25 cellular contexts compared by ENCODE assay signal in the genomic region with DNA sequence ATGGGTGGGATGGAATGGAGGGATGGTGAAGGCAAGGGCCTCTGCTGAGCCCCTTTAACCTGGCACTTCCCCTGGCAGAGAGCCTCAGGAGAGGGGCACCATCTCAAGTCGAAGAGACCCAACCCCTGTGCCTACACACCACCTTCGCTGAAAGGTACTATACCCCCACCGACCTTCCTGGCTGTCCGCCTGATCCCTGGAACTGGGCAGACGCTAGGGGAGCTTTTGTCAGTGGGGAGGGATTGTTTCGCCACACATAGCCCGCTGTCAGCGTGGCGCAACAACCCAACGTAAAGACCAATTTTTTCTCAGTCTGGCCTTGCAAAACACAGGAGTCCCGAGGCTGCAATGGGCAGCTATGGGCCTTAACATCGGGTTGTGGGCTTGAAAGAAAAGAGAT. TPM values are rescaled to one million over a fixed set of nuclear protein-coding genes. Genes with fewer than 3 reads are reported as not detected.
A peak's percentile ranks its signal among the peaks of the same experiment; 100 is the strongest.
DNase-seq lines count a peak whose midpoint lies in the region; ATAC-seq and TF ChIP-seq lines count a peak whose summit lies in the region.
"Had no signal": no experiment of that assay in that cellular context is flagged by ENCODE, and none has a peak within 500 bp of the region (broad histone marks: within the 10 kb centered on the region; RNA-seq: fewer than 3 reads in every experiment).

No MANE protein-coding gene starts in this region.

- intact Hi-C loops in lower lobe of right lung (cut with DNase I) = no loop called here
- intact Hi-C loops in uterus (cut with DNase I; ENCODE audit: low total_unique reads) = loop anchor here (10.0 kb wide), 2 partner anchors 55 to 75 kb away; a partner anchor contains a TSS

- DNase-seq in SIG-M5 treated with dmso at 0.1 percent for 504 hours (lab: John Stamatoyannopoulos, UW; ENCODE audit: unreplicated experiment) (peak; percentile 86), SIG-M5 (lab: John Stamatoyannopoulos, UW) (no peak), Peyer's patch (no peak), lower lobe of right lung (peak; percentile 63), upper lobe of left lung (peak in 1 of 2 donors; percentile 48), HuH-7.5 (ENCODE audit: low spot score) (no peak), uterus (no peak), HT-29 (ENCODE audit: low spot score) (no peak)
- DNase-seq: 8988T; activated naive CD4-positive, alpha-beta T cell; activated T-cell treated with anti-CD3 and anti-CD28 coated beads, Interleukin-2, amount 50 U/mL, for 24 hours; amygdala; central memory CD4-positive, alpha-beta T cell; effector CD8-positive, alpha-beta T cell; midbrain; MM.1S; NCI-H187; SK-N-SH; stimulated activated CD4-positive, alpha-beta T cell treated with anti-CD3 and anti-CD28 coated beads, Interleukin-4, amount 100 ng/mL, for 1 hour; stimulated activated naive CD8-positive, alpha-beta T cell treated with anti-CD3 and anti-CD28 coated beads, Interleukin-15, Interleukin-2, amounts not matched to agents 100 U/mL and 50 U/mL, for 24 hours had no signal

- no peaks in the 10 kb centered on the region for H3K27me3 ChIP-seq in Peyer's patch
- peaks cover 33% of the 10 kb centered on the region for H3K27me3 ChIP-seq in lower lobe of right lung (ENCODE audit: low read depth)
- peaks cover 4 to 17% (median 14%) of the 10 kb centered on the region in 4 donors for H3K27me3 ChIP-seq in upper lobe of left lung
- peaks cover 22% of the 10 kb centered on the region in 2 donors for H3K27me3 ChIP-seq in uterus

- H3K9me3 ChIP-seq in Peyer's patch = no peaks in the 10 kb centered on the region
- H3K9me3 ChIP-seq in lower lobe of right lung = no peaks in the 10 kb centered on the region
- no peaks in the 10 kb centered on the region for H3K9me3 ChIP-seq in upper lobe of left lung
- H3K9me3 ChIP-seq in uterus = no peaks in the 10 kb centered on the region
- H3K9me3 ChIP-seq: SK-N-SH had no signal

- 68% methylated on average over 12 of the region's 12 CpGs for WGBS in upper lobe of left lung, 2 donors

- ATAC-seq in lower lobe of right lung (no peak), upper lobe of left lung (ENCODE audit: low FRiP score in 2 of 2) (no peak)
- ATAC-seq: activated CD4-positive, CD25-positive, alpha-beta regulatory T cell treated with anti-CD3 and anti-CD28 coated beads, Interleukin-2, amount 50 U/mL, for 24 hours; esophagus mucosa; stimulated activated naive CD8-positive, alpha-beta T cell treated with anti-CD3 and anti-CD28 coated beads, Interleukin-15, Interleukin-2, amounts not matched to agents 100 U/mL and 50 U/mL, for 24 hours had no signal

- H3K4me3 ChIP-seq in Peyer's patch (peak overlapping the region in 2 of 4 donors; percentile 29 to 70), lower lobe of right lung (no peak overlapping the region), upper lobe of left lung (peak overlapping the region in 1 of 4 donors; percentile 10), uterus (no peak overlapping the region)
- H3K4me3 ChIP-seq: neural progenitor cell had no signal

- H3K36me3 ChIP-seq in Peyer's patch (no peaks in the 10 kb centered on the region), lower lobe of right lung (no peaks in the 10 kb centered on the region), upper lobe of left lung (no peaks in the 10 kb centered on the region), uterus (no peaks in the 10 kb centered on the region)
- H3K36me3 ChIP-seq: neural progenitor cell had no signal

- TF ChIP-seq POLR2A in Peyer's patch (IDR thresholded peaks at IDR 0.05) (no peak), upper lobe of left lung (IDR thresholded peaks at IDR 0.05) (no peak), uterus (IDR thresholded peaks at IDR 0.05) (no peak)

- TF ChIP-seq EP300 in upper lobe of left lung (IDR thresholded peaks at IDR 0.05) = no peak

- H3K4me1 ChIP-seq in Peyer's patch (peaks cover 4 to 42% (median 11%) of the 10 kb centered on the region in 4 donors), lower lobe of right lung (peaks cover 18% of the 10 kb centered on the region), upper lobe of left lung (peaks cover 9 to 45% (median 32%) of the 10 kb centered on the region in 4 donors), uterus (peaks cover 0 to 13% of the 10 kb centered on the region in 2 donors)

- TF ChIP-seq CTCF in Peyer's patch (IDR thresholded peaks at IDR 0.05) (no peak), lower lobe of right lung (IDR thresholded peaks at IDR 0.05) (no peak), upper lobe of left lung (IDR thresholded peaks at IDR 0.05) (no peak), uterus (IDR thresholded peaks at IDR 0.05) (no peak)

- H3K27ac ChIP-seq in Peyer's patch (peak overlapping the region in 3 of 4 donors; percentile 82 to 97 (median 91)), lower lobe of right lung (peak overlapping the region; percentile 53), upper lobe of left lung (peak overlapping the region in 3 of 4 donors; percentile 42 to 77 (median 49)), uterus (no peak overlapping the region)
- H3K27ac ChIP-seq: neural progenitor cell had no signal

RNA-seq across cellular contexts. Expression of a gene that starts 3.1 kb away (rescaled TPM):
- total RNA-seq in Peyer's patch = 100 to 1,000 TPM in 3 of 4 donors, 10 to 100 TPM in 1; 71.8 to 161 (median 125) TPM
- total RNA-seq in lower lobe of right lung = 23.9 TPM
- 10 to 100 TPM; 10.9 to 22.4 (median 13.8) TPM for total RNA-seq in upper lobe of left lung
- total RNA-seq in uterus = 10 to 100 TPM in 1 of 4 donors, under 1 TPM in 3; 0.26 to 22.0 (median 0.68) TPM
- total RNA-seq in HT-29 (2014; rRNA removed; shearing (Covaris generic)) = 14.8 and 16.0 TPM in 2 replicates
- total RNA-seq: B cell, glomerular endothelial cell had no signal

RNA-seq across cellular contexts. Expression of a gene that starts 7.0 kb away (rescaled TPM):
- 100 to 1,000 TPM; 102 to 212 (median 145) TPM for total RNA-seq in Peyer's patch
- 76.6 TPM for total RNA-seq in lower lobe of right lung
- 100 to 1,000 TPM in 2 of 6 donors, 10 to 100 TPM in 4; 27.5 to 315 (median 84.1) TPM for total RNA-seq in upper lobe of left lung
- 10 to 100 TPM; 21.0 to 62.3 (median 26.0) TPM for total RNA-seq in uterus
- total RNA-seq in HT-29 (2014; rRNA removed; shearing (Covaris generic)) = 50.8 and 54.2 TPM in 2 replicates

RNA-seq across cellular contexts. Expression of a gene that starts 22.2 kb away (rescaled TPM):
- total RNA-seq in Peyer's patch = not detected
- total RNA-seq in lower lobe of right lung = not detected
- total RNA-seq in upper lobe of left lung = not detected
- total RNA-seq in uterus = not detected
- 0.13 TPM in 1 of 2 replicates, not detected in the other for total RNA-seq in HT-29 (2014; rRNA removed; shearing (Covaris generic))
- total RNA-seq: B cell, esophagus mucosa, glomerular endothelial cell had no signal

RNA-seq across cellular contexts. Expression of a gene that starts 35.3 kb away (rescaled TPM):
- total RNA-seq in Peyer's patch = 1 to 10 TPM in 2 of 4 donors, under 1 TPM in 1, not detected in 1; 0.53 to 1.9 (median 1.1) TPM
- total RNA-seq in lower lobe of right lung = 3.7 TPM
- total RNA-seq in upper lobe of left lung = 1 to 10 TPM in 5 of 6 donors, under 1 TPM in 1; 0.39 to 4.2 (median 2.5) TPM
- total RNA-seq in uterus = 1 to 10 TPM in 1 of 4 donors, under 1 TPM in 1, not detected in 2; 0.28 to 2.2 TPM
- total RNA-seq in HT-29 (2014; rRNA removed; shearing (Covaris generic)) = 1.9 and 2.2 TPM in 2 replicates

RNA-seq across cellular contexts. Expression of a gene that starts 38.4 kb away (rescaled TPM):
- total RNA-seq in Peyer's patch = 10 to 100 TPM in 1 of 4 donors, 1 to 10 TPM in 3; 1.4 to 28.1 (median 1.8) TPM
- total RNA-seq in lower lobe of right lung = 3.9 TPM
- total RNA-seq in upper lobe of left lung = 10 to 100 TPM in 3 of 6 donors, 1 to 10 TPM in 3; 3.1 to 21.3 (median 7.0) TPM
- total RNA-seq in uterus = 1 to 10 TPM in 3 of 4 donors, not detected in 1; 3.8 to 5.0 (median 4.7) TPM
- 0.25 and 0.65 TPM in 2 replicates for total RNA-seq in HT-29 (2014; rRNA removed; shearing (Covaris generic))
- total RNA-seq: glomerular endothelial cell had no signal

Comparison
In these comparisons a context has a peak if more than half of its experiments do, and no peak if none do; other contexts are left out.
1. DNase-seq: peak in SIG-M5 treated with dmso at 0.1 percent for 504 hours (single experiment) and lower lobe of right lung (single experiment); none in SIG-M5 (single experiment), Peyer's patch (0 of 3), HuH-7.5 (single experiment), uterus (0 of 2) and HT-29 (single experiment).
2. H3K27ac ChIP-seq: peak in Peyer's patch (3 of 4), lower lobe of right lung (single experiment) and upper lobe of left lung (3 of 4); none in uterus (0 of 2).